1 cellular context compared by ENCODE assay signal in the genomic region with DNA sequence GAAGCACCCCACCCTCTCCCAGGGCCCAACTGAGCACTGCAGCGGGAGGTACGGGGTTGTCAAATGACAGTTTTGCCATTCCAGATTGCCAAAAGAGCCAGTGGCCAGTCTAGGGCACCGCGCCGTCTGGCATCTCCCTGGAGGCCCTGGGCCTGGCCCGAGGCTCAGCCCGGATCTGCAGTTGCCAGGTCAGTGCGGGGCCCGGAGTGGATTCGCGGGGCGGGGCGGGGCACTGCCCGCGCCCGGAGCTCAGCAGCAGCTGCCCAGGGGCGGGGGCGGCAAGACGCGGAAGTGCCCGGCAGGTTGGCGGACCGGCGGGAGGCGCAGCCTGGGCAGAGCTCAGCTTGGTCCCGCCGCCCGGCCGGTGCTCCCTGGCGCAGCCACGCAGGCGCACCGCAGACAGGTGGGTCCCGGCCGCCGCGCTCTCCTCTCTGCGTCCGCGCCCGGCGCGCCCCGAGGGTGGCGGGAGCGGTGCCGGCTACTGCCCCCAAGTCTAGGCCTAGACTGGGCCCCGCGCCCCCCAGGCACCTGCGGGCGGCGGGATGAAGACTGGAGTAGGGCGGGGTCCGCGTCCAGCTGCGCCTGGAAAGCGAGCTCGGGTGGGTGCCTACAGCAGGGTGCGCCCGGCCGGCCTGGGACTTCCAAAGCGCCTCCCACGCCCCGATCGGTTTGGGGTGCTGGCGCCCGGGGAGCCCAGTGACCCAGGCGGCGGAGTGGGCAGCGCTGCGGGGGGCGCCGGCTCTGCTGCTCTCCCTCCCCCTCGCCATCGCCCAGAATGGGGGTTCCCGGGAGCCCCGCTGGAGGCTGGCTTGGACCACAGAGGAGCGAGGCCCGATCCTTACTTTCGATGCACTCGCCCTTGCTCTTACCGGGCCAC.
TF ChIP-seq lines count a peak whose summit lies in the region.

A gene with protein sequence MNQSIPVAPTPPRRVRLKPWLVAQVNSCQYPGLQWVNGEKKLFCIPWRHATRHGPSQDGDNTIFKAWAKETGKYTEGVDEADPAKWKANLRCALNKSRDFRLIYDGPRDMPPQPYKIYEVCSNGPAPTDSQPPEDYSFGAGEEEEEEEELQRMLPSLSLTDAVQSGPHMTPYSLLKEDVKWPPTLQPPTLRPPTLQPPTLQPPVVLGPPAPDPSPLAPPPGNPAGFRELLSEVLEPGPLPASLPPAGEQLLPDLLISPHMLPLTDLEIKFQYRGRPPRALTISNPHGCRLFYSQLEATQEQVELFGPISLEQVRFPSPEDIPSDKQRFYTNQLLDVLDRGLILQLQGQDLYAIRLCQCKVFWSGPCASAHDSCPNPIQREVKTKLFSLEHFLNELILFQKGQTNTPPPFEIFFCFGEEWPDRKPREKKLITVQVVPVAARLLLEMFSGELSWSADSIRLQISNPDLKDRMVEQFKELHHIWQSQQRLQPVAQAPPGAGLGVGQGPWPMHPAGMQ (plus strand): TSS at position 281 of the 877 bp plus-strand sequence. CDS start 4,155 bp downstream, outside the sequence.

TF ChIP-seq in HCT116, 20 proteins besides CTCF, POLR2A, EP300 and RAD21 (continued from another document):
- TF ChIP-seq REST (IDR thresholded peaks at IDR 0.05; ENCODE audit: low read depth): no peak
- no peak for TF ChIP-seq EZH2phosphoT487 (IDR thresholded peaks at IDR 0.05; ENCODE audit: borderline replicate concordance)
- TF ChIP-seq POLR2AphosphoS5 (IDR thresholded peaks at IDR 0.05; ENCODE audit: low read depth, low read length): peak; percentile 79
- TF ChIP-seq YY1 (IDR thresholded peaks at IDR 0.05; ENCODE audit: extremely low read depth, insufficient replicate concordance, low read depth, low read length): no peak
- no peak for TF ChIP-seq ZBTB33 (IDR thresholded peaks at IDR 0.05; ENCODE audit: extremely low read depth, insufficient replicate concordance, low read length)
- TF ChIP-seq CEBPB (IDR thresholded peaks at IDR 0.05; ENCODE audit: low read depth): no peak
- no peak for TF ChIP-seq CBX3 (IDR thresholded peaks at IDR 0.05; ENCODE audit: low read depth)
- TF ChIP-seq FOSL1 (IDR thresholded peaks at IDR 0.05; ENCODE audit: low read depth): no peak
- TF ChIP-seq EGR1 (IDR thresholded peaks at IDR 0.05; ENCODE audit: low read depth): peak; percentile 87
- no peak for TF ChIP-seq MAX (IDR thresholded peaks at IDR 0.05)
